ENCODE assay signal across 15 cellular contexts in the genomic region with DNA sequence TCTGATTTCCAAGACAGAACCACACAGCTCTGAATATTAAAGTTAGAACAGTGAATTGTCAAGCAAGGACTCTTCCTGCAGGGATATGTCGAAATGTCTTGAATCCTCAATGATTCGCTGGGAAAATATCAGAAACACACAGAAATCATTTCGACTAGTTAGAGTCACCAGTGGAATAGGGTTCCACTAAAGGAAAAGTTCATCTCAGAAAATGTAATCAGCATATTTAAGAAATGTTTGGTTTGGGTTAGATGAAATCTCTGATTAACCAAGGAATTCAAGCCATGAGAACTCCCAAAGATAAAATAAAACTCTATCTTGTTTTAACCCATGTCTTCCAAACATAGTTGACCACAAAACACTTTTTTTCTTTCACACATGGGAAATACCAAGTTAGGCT.
"Had no signal": no experiment of that assay in that cellular context is flagged by ENCODE, and none has a peak within 500 bp of the region (broad histone marks: within the 10 kb centered on the region; RNA-seq: fewer than 3 reads in every experiment).

No MANE protein-coding gene starts in this region.

- H3K9ac ChIP-seq: parathyroid adenoma had no signal

- H3K4me3 ChIP-seq: hepatocyte, sigmoid colon, thyroid gland had no signal

- ATAC-seq: left lobe of liver; stimulated activated effector memory CD8-positive, alpha-beta T cell treated with anti-CD3 and anti-CD28 coated beads, Interleukin-12 subunit alpha, Interleukin-12 subunit beta, amount 100 ng/mL, for 72 hours had no signal

- H3K79me2 ChIP-seq: hepatocyte, parathyroid adenoma had no signal

- H3K27me3 ChIP-seq: hepatocyte, sigmoid colon, thyroid gland had no signal

- H3K4me2 ChIP-seq: hepatocyte had no signal

- H3K27ac ChIP-seq: hepatocyte, parathyroid adenoma, sigmoid colon, thyroid gland had no signal

- DNase-seq: activated CD4-positive, alpha-beta T cell treated with anti-CD3 and anti-CD28 coated beads, Interleukin-2, amount 10 ng/mL, durations not matched to agents 7 days and 5 days; activated CD4-positive, CD25-positive, alpha-beta regulatory T cell; activated naive CD8-positive, alpha-beta T cell treated with anti-CD3 and anti-CD28 coated beads for 36 hours; central memory CD4-positive, alpha-beta T cell; cortex of kidney; effector CD8-positive, alpha-beta T cell; naive B cell; sigmoid colon; stimulated activated CD4-positive, alpha-beta T cell treated with anti-CD3 and anti-CD28 coated beads, Interleukin-12 subunit alpha, Interleukin-12 subunit beta, amount 100 ng/mL, for 4 hours; stimulated activated CD4-positive, alpha-beta T cell treated with anti-CD3 and anti-CD28 coated beads, Interleukin-2, amount 100 ng/mL, for 24 hours; thyroid gland had no signal

- H3K9me3 ChIP-seq: sigmoid colon, thyroid gland had no signal

- H3K4me1 ChIP-seq: sigmoid colon, thyroid gland had no signal

- H3K36me3 ChIP-seq: sigmoid colon, thyroid gland had no signal

- H2AFZ ChIP-seq: hepatocyte, parathyroid adenoma had no signal
